In genomic region chr11:46121724-46122477, GRCh38 we compare ENCODE assay signal across 8 cellular contexts. TPM values are rescaled to one million over a fixed set of nuclear protein-coding genes. Genes with fewer than 3 reads are reported as not detected.
A peak's percentile ranks its signal among the peaks of the same experiment; 100 is the strongest.
DNase-seq lines count a peak whose midpoint lies in the region; ATAC-seq and TF ChIP-seq lines count a peak whose summit lies in the region.

No MANE protein-coding gene starts in this region.

- H3K27me3 ChIP-seq in GM23248 (replicated peaks; ENCODE audit: insufficient read depth): no peaks in the 10 kb centered on the region
- no peaks in the 10 kb centered on the region for H3K27me3 ChIP-seq in RWPE2 (ENCODE audit: insufficient read depth, poor library complexity, severe bottlenecking)
- no peaks in the 10 kb centered on the region for H3K27me3 ChIP-seq in neural progenitor cell
- no peaks in the 10 kb centered on the region for H3K27me3 ChIP-seq in stomach smooth muscle (ENCODE audit: control insufficient read depth in 1 of 2, insufficient read depth in 2 of 2, low read length in 2 of 2)

- H3K9me2 ChIP-seq in GM23248 (ENCODE audit: insufficient read depth): no peaks in the 10 kb centered on the region

- H3K4me2 ChIP-seq in GM23248 (ENCODE audit: unreplicated experiment) (peak overlapping the region; percentile 87), neural progenitor cell (peak overlapping the region; percentile 95)

- H3F3A ChIP-seq in GM23248 (ENCODE audit: insufficient read depth): peaks cover 20% of the 10 kb centered on the region
- peaks cover 36% of the 10 kb centered on the region for H3F3A ChIP-seq in neural progenitor cell (ENCODE audit: low read depth)

- H3K4me1 ChIP-seq in GM23248 (ENCODE audit: insufficient read depth) (peaks cover 28% of the 10 kb centered on the region), RWPE2 (ENCODE audit: insufficient read depth, poor library complexity, severe bottlenecking) (peaks cover 13% of the 10 kb centered on the region), neural progenitor cell (peaks cover 15% of the 10 kb centered on the region), stomach smooth muscle (ENCODE audit: control insufficient read depth, insufficient read depth, low read length) (peaks cover 3% of the 10 kb centered on the region)

- H4K20me1 ChIP-seq in GM23248 (ENCODE audit: insufficient read depth) (no peaks in the 10 kb centered on the region), neural progenitor cell (ENCODE audit: low read depth) (peaks cover 24% of the 10 kb centered on the region)

- DNase-seq in Daoy (ENCODE audit: low read depth) (peak; percentile 82), GM23248 (peak; percentile 97), Kasumi-1 (lab: John Stamatoyannopoulos, UW) (peak; percentile 79), RWPE2 (ENCODE audit: low spot score) (peak; percentile 72), fibroblast of villous mesenchyme (ENCODE audit: low read depth) (peak; percentile 96), neural progenitor cell (ENCODE audit: low spot score) (peak; percentile 95)
- peak; percentile 91 for DNase-seq in activated effector memory CD4-positive, alpha-beta T cell treated with anti-CD3 and anti-CD28 coated beads, Interleukin-2, amount 50 U/mL, for 16 hours

- ATAC-seq in RWPE2 (ENCODE audit: low read depth): peak; percentile 30

- H3K79me2 ChIP-seq in GM23248 (ENCODE audit: insufficient read depth) (peaks cover 27% of the 10 kb centered on the region), neural progenitor cell (ENCODE audit: low read depth) (peaks cover 48% of the 10 kb centered on the region)

- no peaks in the 10 kb centered on the region for H3K36me3 Mint-ChIP-seq in neural progenitor cell

- peak overlapping the region; percentile 97 for H3K27ac Mint-ChIP-seq in neural progenitor cell

- H3K4me1 Mint-ChIP-seq in neural progenitor cell: peaks cover 28% of the 10 kb centered on the region

- H3K36me3 ChIP-seq in GM23248 (ENCODE audit: low read depth): no peaks in the 10 kb centered on the region
- no peaks in the 10 kb centered on the region for H3K36me3 ChIP-seq in RWPE2 (ENCODE audit: low read depth)
- no peaks in the 10 kb centered on the region for H3K36me3 ChIP-seq in neural progenitor cell
- H3K36me3 ChIP-seq in stomach smooth muscle (ENCODE audit: control insufficient read depth in 2 of 2, insufficient read depth in 2 of 2, low read length in 2 of 2): no peaks in the 10 kb centered on the region

- H3K4me3 Mint-ChIP-seq in neural progenitor cell: peak overlapping the region; percentile 93

- peaks cover 6% of the 10 kb centered on the region for H3K27me3 Mint-ChIP-seq in neural progenitor cell (ENCODE audit: insufficient read depth, low read depth)

- TF ChIP-seq CTCF in RWPE2 (IDR thresholded peaks at IDR 0.05; ENCODE audit: poor library complexity, severe bottlenecking) (no peak), fibroblast of villous mesenchyme (IDR thresholded peaks at IDR 0.05; ENCODE audit: insufficient read depth, low read depth, low read length) (no peak), neural progenitor cell (IDR thresholded peaks at IDR 0.05) (no peak)

- H3K4me3 ChIP-seq in GM23248: peak overlapping the region; percentile 81
- H3K4me3 ChIP-seq in RWPE2 (ENCODE audit: severe bottlenecking): peak overlapping the region; percentile 88
- peak overlapping the region; percentile 75 for H3K4me3 ChIP-seq in fibroblast of villous mesenchyme (ENCODE audit: low read depth, low read length)
- peak overlapping the region; percentile 84 for H3K4me3 ChIP-seq in neural progenitor cell
- peak overlapping the region; percentile 50 to 83 for H3K4me3 ChIP-seq in stomach smooth muscle (ENCODE audit: low read length in 2 of 2)

- H3K9me3 Mint-ChIP-seq in neural progenitor cell: no peaks in the 10 kb centered on the region

- H3K9me3 ChIP-seq in GM23248 (ENCODE audit: low read depth): no peaks in the 10 kb centered on the region
- H3K9me3 ChIP-seq in RWPE2 (ENCODE audit: severe bottlenecking): no peaks in the 10 kb centered on the region
- H3K9me3 ChIP-seq in neural progenitor cell (ENCODE audit: low read depth): no peaks in the 10 kb centered on the region
- no peaks in the 10 kb centered on the region for H3K9me3 ChIP-seq in stomach smooth muscle (ENCODE audit: control insufficient read depth in 2 of 2, low read length in 2 of 2)

- WGBS in GM23248 (ENCODE audit: low coverage in 1 of 2, low lambda C conversion rate in 2 of 2, missing lambda C conversion rate in 2 of 2), 2 experiments: 1% methylated on average over 33 to 72 of the region's 74 CpGs

- H2AFZ ChIP-seq in GM23248 (peak overlapping the region; percentile 83), neural progenitor cell (replicated peaks) (peak overlapping the region; percentile 86)

- in situ Hi-C loops in GM23248 (cut with MboI): no loop called here

- H3K9ac ChIP-seq in GM23248 (peak overlapping the region; percentile 76), neural progenitor cell (peak overlapping the region; percentile 9), stomach smooth muscle (ENCODE audit: low read length in 2 of 2) (peak overlapping the region; percentile 41 to 76)

- H3K27ac ChIP-seq in GM23248: peak overlapping the region; percentile 83
- H3K27ac ChIP-seq in RWPE2 (ENCODE audit: poor library complexity, severe bottlenecking): peak overlapping the region; percentile 88
- peak overlapping the region; percentile 86 for H3K27ac ChIP-seq in neural progenitor cell
- peak overlapping the region; percentile 49 for H3K27ac ChIP-seq in stomach smooth muscle (ENCODE audit: low read length)

RNA-seq across cellular contexts. Expression of gene PHF21A, which starts 0.6 kb away (rescaled TPM):
- 4.8 and 11.3 TPM in 2 replicates for total RNA-seq in Daoy (2014; rRNA removed; shearing (Covaris generic))
- 11.2 and 11.8 TPM in 2 replicates for total RNA-seq in GM23248 (2014; rRNA removed; shearing (Covaris generic))
- 17.0 and 22.3 TPM in 2 replicates for polyA plus RNA-seq in GM23248 (2016; fragmentation: Nextera tagmentation; extraction: Ambion mirVana)
- total RNA-seq in fibroblast of villous mesenchyme (12.9 and 15.5 TPM in 2 replicates), neural progenitor cell (ENCODE audit: low replicate concordance) (33.9 and 49.6 TPM in 2 replicates)

Comparison
In these comparisons a context has a peak if more than half of its experiments do, and no peak if none do; other contexts are left out.
1. Peak in every context shown above with its lines: DNase-seq, ATAC-seq, H3K4me3 ChIP-seq and H3K27ac ChIP-seq.
2. H3K9ac ChIP-seq: peak in every context shown above with its lines; median percentile 76 in GM23248; 58 in stomach smooth muscle; 9 in neural progenitor cell.